ENCODE assay signal across 1 cellular context in genomic region chr11:13721760-13722159, GRCh38.
TF ChIP-seq lines count a peak whose summit lies in the region.

No MANE protein-coding gene starts in this region.

TF ChIP-seq in GM23338, 12 proteins besides CTCF, POLR2A, EP300 and RAD21 (continued from another document):
- TF ChIP-seq ZNF462 (CRISPR knock-in tag; IDR thresholded peaks at IDR 0.05) (no peak), EZH2phosphoT487 (IDR thresholded peaks at IDR 0.05; ENCODE audit: unreplicated experiment) (no peak), REST (IDR thresholded peaks at IDR 0.05; ENCODE audit: unreplicated experiment) (no peak), ZNF331 (CRISPR knock-in tag; IDR thresholded peaks at IDR 0.05; ENCODE audit: low read depth) (no peak), NANOG (IDR thresholded peaks at IDR 0.05; ENCODE audit: borderline replicate concordance) (no peak)
